8 cellular contexts compared by ENCODE assay signal in the genomic region with DNA sequence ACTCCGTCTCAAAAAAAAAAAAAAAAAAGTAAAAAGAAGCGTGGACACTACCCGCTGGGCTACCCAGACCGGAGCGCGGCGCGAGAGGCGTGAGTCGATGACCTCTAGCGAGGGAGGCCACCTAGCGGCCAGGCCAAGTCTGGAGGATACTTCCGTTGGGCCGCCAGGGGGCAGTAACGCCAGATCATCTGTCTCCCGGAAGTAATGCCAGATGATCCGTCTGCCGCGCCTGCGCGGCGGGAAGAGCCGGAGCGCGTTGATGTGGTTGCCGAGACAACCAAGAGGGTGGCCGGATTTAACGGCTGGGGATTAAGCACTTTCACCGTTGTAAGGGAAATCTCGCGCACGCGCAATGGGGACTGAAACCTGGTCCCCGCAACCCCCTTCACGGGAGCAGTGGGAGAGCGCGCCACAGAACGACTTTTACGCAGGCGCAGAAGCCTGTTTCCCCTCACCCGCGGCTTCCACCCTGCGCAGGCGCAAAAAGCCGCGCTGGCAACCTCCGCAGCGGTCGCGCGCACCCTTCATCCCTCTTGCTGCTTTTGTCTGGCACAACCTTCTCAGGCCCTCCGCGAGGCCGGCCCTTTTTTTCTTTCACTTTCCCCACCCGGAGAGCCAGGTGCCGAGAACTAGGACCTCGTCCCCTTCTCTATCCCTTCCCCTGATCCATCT.
DNase-seq lines count a peak whose midpoint lies in the region; ATAC-seq and TF ChIP-seq lines count a peak whose summit lies in the region.

No MANE protein-coding gene starts in this region.

- peak overlapping the region; percentile 89 for H3K4me3 ChIP-seq in retinal pigment epithelial cell (ENCODE audit: low read length)

- peak; percentile 100 for TF ChIP-seq CTCF in retinal pigment epithelial cell (conservative IDR thresholded peaks at IDR 0.05; ENCODE audit: low read depth, low read length)

- DNase-seq in 8988T (peak; percentile 88), NCI-H2029 treated with DMSO at 0.1 percent for 48 hours (lab: John Stamatoyannopoulos, UW) (peak; percentile 97), T1000 (lab: John Stamatoyannopoulos, UW) (peak; percentile 95), astrocyte of the hippocampus (ENCODE audit: low read depth, low spot score) (peak; percentile 100), hippocampal formation (lab: John Stamatoyannopoulos, UW) (peak; percentile 95), retinal pigment epithelial cell (ENCODE audit: low read depth) (peak; percentile 96)

- ATAC-seq in GM18517 (IDR thresholded peaks at IDR 0.05; ENCODE audit: unreplicated experiment), result peak; percentile 34
- peak; percentile 36 for ATAC-seq in HG03039 (IDR thresholded peaks at IDR 0.05; ENCODE audit: unreplicated experiment)

Comparison
In these comparisons a context has a peak if more than half of its experiments do, and no peak if none do; other contexts are left out.
1. Peak in every context shown above with its lines: DNase-seq, ATAC-seq and H3K4me3 ChIP-seq.